ENCODE assay signal across 22 cellular contexts in the genomic region with DNA sequence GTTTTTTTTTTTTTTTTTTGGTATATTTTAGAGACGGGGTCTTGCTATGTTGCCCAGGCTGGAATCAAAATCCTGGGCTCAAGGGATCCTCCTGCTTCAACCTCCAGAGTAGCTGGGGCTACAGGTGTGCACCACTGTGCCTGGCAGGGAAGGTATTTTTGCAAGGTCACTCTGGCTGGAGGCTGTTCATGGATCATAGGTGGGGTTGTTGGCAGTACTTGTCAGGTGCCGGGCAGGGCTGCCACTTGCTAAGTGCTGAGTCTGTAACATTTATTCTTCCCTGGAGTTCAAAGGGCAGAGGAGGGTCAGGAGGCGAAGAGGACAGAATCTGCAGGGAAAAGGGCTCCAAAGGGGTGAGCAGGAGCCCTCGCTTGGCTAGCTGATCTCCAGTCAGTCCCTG. TPM values are rescaled to one million over a fixed set of nuclear protein-coding genes. Genes with fewer than 3 reads are reported as not detected.
"Had no signal": no experiment of that assay in that cellular context is flagged by ENCODE, and none has a peak within 500 bp of the region (broad histone marks: within the 10 kb centered on the region; RNA-seq: fewer than 3 reads in every experiment).

No MANE protein-coding gene starts in this region.

- H3K9me3 Mint-ChIP-seq: activated naive CD8-positive, alpha-beta T cell treated with anti-CD3 and anti-CD28 coated beads, Interleukin-2, amount 10 ng/mL, durations not matched to agents 7 days and 5 days; natural killer cell had no signal

- DNase-seq: activated CD4-positive, alpha-beta T cell treated with anti-CD3 and anti-CD28 coated beads for 1 hour; activated naive CD4-positive, alpha-beta T cell treated with Interleukin-2 at 50 U/mL for 16 hours; activated naive CD8-positive, alpha-beta T cell treated with anti-CD3 and anti-CD28 coated beads, Interleukin-2, amount 10 ng/mL, durations not matched to agents 7 days and 5 days; endodermal cell; foreskin melanocyte; hypothalamus; mesendoderm; natural killer cell; nucleus accumbens; retina; stimulated activated CD4-positive, alpha-beta T cell treated with anti-CD3 and anti-CD28 coated beads, Interleukin-4, amount 100 ng/mL, for 1 hour; T-helper 17 cell had no signal

- H3K4me3 Mint-ChIP-seq: activated naive CD8-positive, alpha-beta T cell treated with anti-CD3 and anti-CD28 coated beads, Interleukin-2, amount 10 ng/mL, durations not matched to agents 7 days and 5 days; endodermal cell; natural killer cell; T-helper 17 cell had no signal

- H3K9me3 ChIP-seq: body of pancreas, thoracic aorta had no signal

- H3K4me3 ChIP-seq: body of pancreas, skin epidermis, thoracic aorta had no signal

- H3K4me1 Mint-ChIP-seq: endodermal cell had no signal

- H3K36me3 Mint-ChIP-seq: natural killer cell had no signal

- ATAC-seq: body of pancreas, natural killer cell, T-helper 17 cell had no signal

- FAIRE-seq: colon, urothelium cell line had no signal

- H3K27me3 ChIP-seq: body of pancreas had no signal

- H3K27me3 Mint-ChIP-seq: activated naive CD8-positive, alpha-beta T cell treated with anti-CD3 and anti-CD28 coated beads, Interleukin-2, amount 10 ng/mL, durations not matched to agents 7 days and 5 days; T-helper 17 cell had no signal

- H3K4me1 ChIP-seq: body of pancreas had no signal

- H3K27ac Mint-ChIP-seq: activated naive CD8-positive, alpha-beta T cell treated with anti-CD3 and anti-CD28 coated beads, Interleukin-2, amount 10 ng/mL, durations not matched to agents 7 days and 5 days; endodermal cell; natural killer cell; T-helper 17 cell had no signal

- H3K27ac ChIP-seq: body of pancreas, thoracic aorta, VCaP had no signal

RNA-seq across cellular contexts. Expression of a gene that starts 24.1 kb away (rescaled TPM):
- total RNA-seq: body of pancreas, endodermal cell, epithelial cell of proximal tubule, kidney epithelial cell, lower leg skin, natural killer cell, SK-MEL-5 had no signal
